ENCODE assay signal across 1 cellular context in genomic region chr10:43409385-43410109, GRCh38.
A peak's percentile ranks its signal among the peaks of the same experiment; 100 is the strongest.
TF ChIP-seq lines count a peak whose summit lies in the region.

No MANE protein-coding gene starts in this region.

TF ChIP-seq in IMR-90, 13 proteins besides CTCF, POLR2A, EP300 and RAD21:
- TF ChIP-seq CEBPB (IDR thresholded peaks at IDR 0.05; ENCODE audit: low read depth, low read length) (peak; percentile 31; the same call in 1 of the 2 replicates), RFX5 (IDR thresholded peaks at IDR 0.05; ENCODE audit: low read depth, low read length) (no peak)
